ENCODE assay signal across 9 cellular contexts in genomic region chr19:16573296-16573695, GRCh38. TPM values are rescaled to one million over a fixed set of nuclear protein-coding genes. Genes with fewer than 3 reads are reported as not detected.
DNase-seq lines count a peak whose midpoint lies in the region; ATAC-seq and TF ChIP-seq lines count a peak whose summit lies in the region.
"Had no signal": no experiment of that assay in that cellular context is flagged by ENCODE, and none has a peak within 500 bp of the region (broad histone marks: within the 10 kb centered on the region; RNA-seq: fewer than 3 reads in every experiment).

No MANE protein-coding gene starts in this region.

- TF ChIP-seq CTCF in brain microvascular endothelial cell (IDR thresholded peaks at IDR 0.05; ENCODE audit: low read depth, low read length, missing control alignments): no peak
- TF ChIP-seq CTCF in upper lobe of right lung (IDR thresholded peaks at IDR 0.05): no peak

- no peak overlapping the region for H2BK5ac ChIP-seq in mesenchymal stem cell (ENCODE audit: low read depth, low read length, poor library complexity, severe bottlenecking)

- in situ Hi-C loops in brain microvascular endothelial cell (cut with HindIII; ENCODE audit: low pct_ligation_motif_present, low sequenced_read_pairs): no loop called here
- in situ Hi-C loops in G401 (cut with HindIII; ENCODE audit: low sequenced_read_pairs): no loop called here

- H3K4ac ChIP-seq in mesenchymal stem cell (ENCODE audit: low read depth in 1 of 2, low read length in 2 of 2): no peak overlapping the region

- H3K23ac ChIP-seq in mesenchymal stem cell (ENCODE audit: low read length in 2 of 2): no peak overlapping the region

- peak overlapping the region; percentile 98 for H3K9ac ChIP-seq in mesenchymal stem cell (ENCODE audit: low read length)

- no peak overlapping the region for H2BK15ac ChIP-seq in mesenchymal stem cell (ENCODE audit: low read depth, poor library complexity, severe bottlenecking)

- H3K36me3 Mint-ChIP-seq in activated naive CD4-positive, alpha-beta T cell treated with anti-CD3 and anti-CD28 coated beads, Interleukin-2, amount 50 U/mL, for 24 hours: peaks cover 1% of the 10 kb centered on the region

- no peak overlapping the region for H2BK12ac ChIP-seq in mesenchymal stem cell (ENCODE audit: low read length in 2 of 2)

- H3K4me1 ChIP-seq in mesenchymal stem cell (ENCODE audit: control insufficient read depth, insufficient read depth, low read depth, low read length) (peaks cover 31% of the 10 kb centered on the region), upper lobe of right lung (peaks cover 36% of the 10 kb centered on the region)

- no peak overlapping the region for H2BK120ac ChIP-seq in mesenchymal stem cell (ENCODE audit: low read depth, low read length)

- intact Hi-C loops in upper lobe of right lung (cut with DNase I): loop anchor here (10.0 kb wide), 1 partner anchor 52 kb away; the partner anchor contains the start of gene MED26

- no peak for DNase-seq in activated naive CD4-positive, alpha-beta T cell treated with Interleukin-2 at 50 U/mL for 16 hours
- DNase-seq in brain microvascular endothelial cell (no peak), mesenchymal stem cell (no peak), upper lobe of right lung (no peak), G401 (ENCODE audit: low spot score) (no peak)
- DNase-seq: DMS79 treated with DMSO at 0.1 percent for 48 hours had no signal

- H3K18ac ChIP-seq in mesenchymal stem cell (ENCODE audit: low read depth in 1 of 2, low read length in 2 of 2): no peak overlapping the region

- H2AFZ ChIP-seq in mesenchymal stem cell (ENCODE audit: low read depth, low read length): no peak overlapping the region

- H3K14ac ChIP-seq in mesenchymal stem cell (ENCODE audit: low read length in 2 of 2): no peak overlapping the region

- no peaks in the 10 kb centered on the region for H3K9me3 Mint-ChIP-seq in activated naive CD4-positive, alpha-beta T cell treated with anti-CD3 and anti-CD28 coated beads, Interleukin-2, amount 50 U/mL, for 24 hours

- peaks cover 15% of the 10 kb centered on the region for H3K79me1 ChIP-seq in mesenchymal stem cell (replicated peaks; ENCODE audit: low read length, poor library complexity, severe bottlenecking)

- peak overlapping the region; percentile 91 for H3K4me2 ChIP-seq in mesenchymal stem cell (ENCODE audit: low read length, poor library complexity, severe bottlenecking)

- H2AK5ac ChIP-seq in mesenchymal stem cell (ENCODE audit: low read length, severe bottlenecking): no peak overlapping the region

- no peak overlapping the region for H4K91ac ChIP-seq in mesenchymal stem cell (ENCODE audit: low read length)

- no peaks in the 10 kb centered on the region for H3K27me3 Mint-ChIP-seq in activated naive CD4-positive, alpha-beta T cell treated with anti-CD3 and anti-CD28 coated beads, Interleukin-2, amount 50 U/mL, for 24 hours

- H4K8ac ChIP-seq in mesenchymal stem cell (ENCODE audit: low read length): no peak overlapping the region

- ATAC-seq in upper lobe of right lung (no peak), HG03025 (IDR thresholded peaks at IDR 0.05; ENCODE audit: low FRiP score, unreplicated experiment) (no peak), GM19035 (IDR thresholded peaks at IDR 0.05; ENCODE audit: unreplicated experiment) (no peak)

- H3K4me1 Mint-ChIP-seq in activated naive CD4-positive, alpha-beta T cell treated with anti-CD3 and anti-CD28 coated beads, Interleukin-2, amount 50 U/mL, for 24 hours: peaks cover 52% of the 10 kb centered on the region

- 70% methylated on average over 12 of the region's 13 CpGs for WGBS in mesenchymal stem cell

- H3K27ac ChIP-seq in brain microvascular endothelial cell (no peak overlapping the region), mesenchymal stem cell (ENCODE audit: low read length, poor library complexity, severe bottlenecking) (no peak overlapping the region), upper lobe of right lung (peak overlapping the region; percentile 88)

- H3K36me3 ChIP-seq in brain microvascular endothelial cell (replicated peaks): peaks cover 29% of the 10 kb centered on the region
- peaks cover 59 to 67% of the 10 kb centered on the region in 2 experiments for H3K36me3 ChIP-seq in mesenchymal stem cell (ENCODE audit: control insufficient read depth in 1 of 2, insufficient read depth in 2 of 2, low read depth in 1 of 2, low read length in 2 of 2)
- peaks cover 50% of the 10 kb centered on the region for H3K36me3 ChIP-seq in upper lobe of right lung

- peak overlapping the region; percentile 97 for H3K4me3 Mint-ChIP-seq in activated naive CD4-positive, alpha-beta T cell treated with anti-CD3 and anti-CD28 coated beads, Interleukin-2, amount 50 U/mL, for 24 hours

- H3K27ac Mint-ChIP-seq in activated naive CD4-positive, alpha-beta T cell treated with anti-CD3 and anti-CD28 coated beads, Interleukin-2, amount 50 U/mL, for 24 hours: peak overlapping the region; percentile 99

- no peaks in the 10 kb centered on the region for H3K9me3 ChIP-seq in mesenchymal stem cell (ENCODE audit: control insufficient read depth, low read length)
- no peaks in the 10 kb centered on the region for H3K9me3 ChIP-seq in upper lobe of right lung

- H3K27me3 ChIP-seq in brain microvascular endothelial cell (replicated peaks) (no peaks in the 10 kb centered on the region), mesenchymal stem cell (ENCODE audit: control insufficient read depth in 1 of 2, insufficient read depth in 1 of 2, low read length in 2 of 2) (no peaks in the 10 kb centered on the region), upper lobe of right lung (no peaks in the 10 kb centered on the region)

- peak overlapping the region; percentile 98 for H3K4me3 ChIP-seq in brain microvascular endothelial cell (ENCODE audit: low read depth, low read length)
- peak overlapping the region; percentile 34 to 100 for H3K4me3 ChIP-seq in mesenchymal stem cell (ENCODE audit: insufficient read depth in 1 of 2, low read depth in 1 of 2, low read length in 2 of 2)
- H3K4me3 ChIP-seq in upper lobe of right lung: peak overlapping the region; percentile 84

RNA-seq across cellular contexts. Expression of gene SLC35E1, which starts 1.1 kb away (rescaled TPM):
- polyA plus RNA-seq in mesenchymal stem cell (2013, experiment 1 of 2): 65.2 TPM
- polyA plus RNA-seq in mesenchymal stem cell (2013, experiment 2 of 2): 65.7 TPM
- total RNA-seq in upper lobe of right lung: 51.2 TPM
- total RNA-seq in G401 (2014; rRNA removed; shearing (Covaris generic)): 25.0 and 25.7 TPM in 2 replicates

RNA-seq across cellular contexts. Expression of gene CHERP, which starts 31.1 kb away (rescaled TPM):
- 21.5 TPM for polyA plus RNA-seq in mesenchymal stem cell (2013, experiment 1 of 2)
- polyA plus RNA-seq in mesenchymal stem cell (2013, experiment 2 of 2): 20.3 TPM
- total RNA-seq in upper lobe of right lung: 41.9 TPM
- 3.3 and 4.6 TPM in 2 replicates for total RNA-seq in G401 (2014; rRNA removed; shearing (Covaris generic))

RNA-seq across cellular contexts. Expression of gene MED26, which starts 54.7 kb away (rescaled TPM):
- polyA plus RNA-seq in mesenchymal stem cell (2013, experiment 1 of 2): 4.5 TPM
- polyA plus RNA-seq in mesenchymal stem cell (2013, experiment 2 of 2): 4.4 TPM
- 13.4 TPM for total RNA-seq in upper lobe of right lung
- 10.7 and 13.6 TPM in 2 replicates for total RNA-seq in G401 (2014; rRNA removed; shearing (Covaris generic))
